1 cellular context compared by ENCODE assay signal in genomic region chr14:68945585-68946289, GRCh38.
TF ChIP-seq lines count a peak whose summit lies in the region.

No MANE protein-coding gene starts in this region.

TF ChIP-seq in HepG2, 621 proteins besides CTCF, POLR2A, EP300 and RAD21 (continued from another document and continues in another):
- TF ChIP-seq ZUFSP (CRISPR knock-in tag; IDR thresholded peaks at IDR 0.05; ENCODE audit: borderline replicate concordance) (no peak), ZNF432 (CRISPR knock-in tag; IDR thresholded peaks at IDR 0.05; ENCODE audit: borderline replicate concordance) (no peak), RBM22 (optimal IDR thresholded peaks at IDR 0.05; ENCODE audit: low read length) (peak; percentile 25), HNF4G (IDR thresholded peaks at IDR 0.05; ENCODE audit: borderline replicate concordance, low read depth, low read length) (peak; percentile 81), HNF4G (CRISPR knock-in tag; IDR thresholded peaks at IDR 0.05; ENCODE audit: borderline replicate concordance, low read depth) (peak; percentile 21; the same call in 1 of the 2 replicates), NFAT5 (CRISPR knock-in tag; IDR thresholded peaks at IDR 0.05) (no peak), SP140L (CRISPR knock-in tag; IDR thresholded peaks at IDR 0.05; ENCODE audit: borderline replicate concordance) (no peak), ZNF503 (CRISPR knock-in tag; IDR thresholded peaks at IDR 0.05) (no peak), TERF1 (CRISPR knock-in tag; IDR thresholded peaks at IDR 0.05) (no peak), HDAC6 (IDR thresholded peaks at IDR 0.05; ENCODE audit: low read depth, low read length) (no peak), SP2 (CRISPR knock-in tag; IDR thresholded peaks at IDR 0.05) (no peak), ZNF484 (CRISPR knock-in tag; IDR thresholded peaks at IDR 0.05; ENCODE audit: borderline replicate concordance, low read depth) (no peak), HINFP (CRISPR knock-in tag; IDR thresholded peaks at IDR 0.05; ENCODE audit: low read depth) (no peak), GTF2F1 (IDR thresholded peaks at IDR 0.05; ENCODE audit: low read length) (no peak), ZNF891 (CRISPR knock-in tag; IDR thresholded peaks at IDR 0.05) (no peak), REL (CRISPR knock-in tag; conservative IDR thresholded peaks at IDR 0.05) (no peak), ZNF766 (CRISPR knock-in tag; IDR thresholded peaks at IDR 0.05; ENCODE audit: borderline replicate concordance) (no peak), ARID3A (IDR thresholded peaks at IDR 0.05; ENCODE audit: low read depth, low read length) (no peak), MAFG (CRISPR knock-in tag; IDR thresholded peaks at IDR 0.05) (no peak), JUNB (CRISPR knock-in tag; IDR thresholded peaks at IDR 0.05; ENCODE audit: borderline replicate concordance) (no peak), HNF4A (CRISPR knock-in tag; IDR thresholded peaks at IDR 0.05) (peak; percentile 88), ZNF253 (CRISPR knock-in tag; IDR thresholded peaks at IDR 0.05; ENCODE audit: borderline replicate concordance) (no peak), MTERF4 (CRISPR knock-in tag; IDR thresholded peaks at IDR 0.05) (no peak), FOSL2 (CRISPR knock-in tag; IDR thresholded peaks at IDR 0.05) (no peak), ZBTB3 (CRISPR knock-in tag; IDR thresholded peaks at IDR 0.05; ENCODE audit: borderline replicate concordance, low read depth) (no peak), ZBTB49 (CRISPR knock-in tag; IDR thresholded peaks at IDR 0.05; ENCODE audit: borderline replicate concordance) (no peak), DBP (CRISPR knock-in tag; IDR thresholded peaks at IDR 0.05; ENCODE audit: not compliant biosample characterization) (no peak), GMEB2 (CRISPR knock-in tag; IDR thresholded peaks at IDR 0.05; ENCODE audit: low read depth) (no peak), ZNF710 (CRISPR knock-in tag; IDR thresholded peaks at IDR 0.05; ENCODE audit: borderline replicate concordance) (no peak), MTF2 (CRISPR knock-in tag; IDR thresholded peaks at IDR 0.05; ENCODE audit: borderline replicate concordance) (no peak), BATF2 (CRISPR knock-in tag; IDR thresholded peaks at IDR 0.05) (no peak)
